ENCODE assay signal across 15 cellular contexts in the genomic region with DNA sequence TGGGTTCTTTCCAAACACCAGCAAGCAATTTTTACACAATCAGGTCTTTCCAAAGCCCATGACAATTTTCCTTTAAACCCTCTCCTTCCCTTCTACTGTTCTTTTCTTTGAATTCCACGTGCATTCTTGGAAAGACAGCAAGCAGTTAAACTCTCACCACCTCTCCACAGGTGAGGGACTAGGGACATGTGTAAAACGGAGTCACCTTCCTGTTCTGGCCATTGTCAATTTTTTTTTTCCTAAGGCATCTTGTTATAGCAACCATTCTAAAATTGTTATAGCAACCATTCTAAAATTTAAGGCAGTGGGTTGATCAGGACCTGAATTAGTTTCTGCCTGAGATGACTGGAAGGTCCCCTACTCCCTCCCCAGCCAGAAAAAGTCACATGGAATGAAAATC.
DNase-seq lines count a peak whose midpoint lies in the region; ATAC-seq lines count a peak whose summit lies in the region.
"Had no signal": no experiment of that assay in that cellular context is flagged by ENCODE, and none has a peak within 500 bp of the region (broad histone marks: within the 10 kb centered on the region; RNA-seq: fewer than 3 reads in every experiment).

No MANE protein-coding gene starts in this region.

- H3K9me3 ChIP-seq in CD4-positive, alpha-beta memory T cell (ENCODE audit: control insufficient read depth in 1 of 2, low read length in 2 of 2), result no peaks in the 10 kb centered on the region

- peaks cover 0 to 3% (median 0%) of the 10 kb centered on the region in 8 donors for H3K9me3 Mint-ChIP-seq in CD4-positive, alpha-beta memory T cell
- no peaks in the 10 kb centered on the region for H3K9me3 Mint-ChIP-seq in IgD-negative memory B cell
- no peaks in the 10 kb centered on the region for H3K9me3 Mint-ChIP-seq in activated naive CD4-positive, alpha-beta T cell treated with anti-CD3 and anti-CD28 coated beads, Interleukin-2, amount 50 U/mL, for 72 hours
- no peaks in the 10 kb centered on the region for H3K9me3 Mint-ChIP-seq in naive B cell
- H3K9me3 Mint-ChIP-seq: GM23338 had no signal

- H3K36me3 Mint-ChIP-seq in CD4-positive, alpha-beta memory T cell, result peaks cover 4 to 21% of the 10 kb centered on the region in 2 donors
- no peaks in the 10 kb centered on the region for H3K36me3 Mint-ChIP-seq in IgD-negative memory B cell
- H3K36me3 Mint-ChIP-seq in activated naive CD4-positive, alpha-beta T cell treated with anti-CD3 and anti-CD28 coated beads, Interleukin-2, amount 50 U/mL, for 72 hours, result peaks cover 0 to 26% of the 10 kb centered on the region in 2 donors
- peaks cover 7 to 17% of the 10 kb centered on the region in 2 donors for H3K36me3 Mint-ChIP-seq in naive B cell

- H3K4me3 Mint-ChIP-seq in CD4-positive, alpha-beta memory T cell, result peak overlapping the region; percentile 84 to 99 (median 91)
- H3K4me3 Mint-ChIP-seq in IgD-negative memory B cell, result peak overlapping the region in 3 of 4 donors; percentile 81 to 89 (median 82)
- peak overlapping the region; percentile 42 to 98 (median 88) for H3K4me3 Mint-ChIP-seq in naive B cell
- H3K4me3 Mint-ChIP-seq: GM23338 had no signal

- H3K4me1 ChIP-seq in CD4-positive, alpha-beta memory T cell (ENCODE audit: insufficient read depth, low read length), result peaks cover 88% of the 10 kb centered on the region

- H3K27me3 Mint-ChIP-seq in CD4-positive, alpha-beta memory T cell, result no peaks in the 10 kb centered on the region
- H3K27me3 Mint-ChIP-seq in IgD-negative memory B cell (peaks cover 2% of the 10 kb centered on the region), naive B cell (no peaks in the 10 kb centered on the region)

- peak overlapping the region; percentile 95 to 99 (median 97) for H3K27ac Mint-ChIP-seq in CD4-positive, alpha-beta memory T cell
- H3K27ac Mint-ChIP-seq in IgD-negative memory B cell, result peak overlapping the region; percentile 77 to 90 (median 85)
- peak overlapping the region; percentile 88 to 99 for H3K27ac Mint-ChIP-seq in activated naive CD4-positive, alpha-beta T cell treated with anti-CD3 and anti-CD28 coated beads, Interleukin-2, amount 50 U/mL, for 72 hours
- H3K27ac Mint-ChIP-seq in naive B cell, result peak overlapping the region in 5 of 6 donors; percentile 64 to 95 (median 95)
- H3K27ac Mint-ChIP-seq: GM23338 had no signal

- H3K27ac ChIP-seq in CD4-positive, alpha-beta memory T cell (ENCODE audit: low read depth, low read length), result peak overlapping the region; percentile 73

- H3K27me3 ChIP-seq in CD4-positive, alpha-beta memory T cell (ENCODE audit: insufficient read depth, low read length), result no peaks in the 10 kb centered on the region

- H3K4me1 Mint-ChIP-seq in CD4-positive, alpha-beta memory T cell, result peaks cover 70 to 88% (median 79%) of the 10 kb centered on the region in 4 donors
- H3K4me1 Mint-ChIP-seq in IgD-negative memory B cell, result peaks cover 59 to 73% (median 72%) of the 10 kb centered on the region in 3 donors
- peaks cover 73 to 90% (median 76%) of the 10 kb centered on the region in 3 donors for H3K4me1 Mint-ChIP-seq in naive B cell

- peak; percentile 35 to 58 for ATAC-seq in activated naive CD4-positive, alpha-beta T cell treated with anti-CD3 and anti-CD28 coated beads, Interleukin-2, amount 50 U/mL, for 72 hours
- ATAC-seq in naive B cell (ENCODE audit: low read depth in 2 of 2), result no peak
- ATAC-seq: GM23338, HepG2 had no signal

- H3K36me3 ChIP-seq in CD4-positive, alpha-beta memory T cell (ENCODE audit: insufficient read depth, low read length), result no peaks in the 10 kb centered on the region

- intact Hi-C loops in CD4-positive, alpha-beta memory T cell (cut with micrococcal nuclease), result loop anchor here (5.0 to 10.0 kb wide), 2 partner anchors 256 to 1032 kb away; a partner anchor contains a TSS

- POLR2A ChIA-PET in CD4-positive, alpha-beta memory T cell (lab: Charles Lee; ENCODE audit: partially characterized antibody), result interaction anchor here (2.7 to 30.5 kb wide), 6 partner anchors 36 to 131 kb away, joined by 11 to 1394 read pairs (median 59); a partner anchor contains a TSS

- CTCF ChIA-PET in CD4-positive, alpha-beta memory T cell (lab: Charles Lee; ENCODE audit: partially characterized antibody), result interaction anchor here (0.9 to 8.4 kb wide), 6 partner anchors 11 to 111 kb away, joined by 3 to 146 read pairs (median 15); a partner anchor contains a TSS

- DNase-seq in CD4-positive, alpha-beta memory T cell, result peak in 2 of 5 donors; percentile 29 to 36
- no peak for DNase-seq in activated naive CD4-positive, alpha-beta T cell treated with anti-CD3 and anti-CD28 coated beads, Interleukin-2, amount 50 U/mL, for 72 hours (ENCODE audit: low spot score in 2 of 2)
- DNase-seq in naive B cell (no peak), SKM-1 (lab: John Stamatoyannopoulos, UW; ENCODE audit: unreplicated experiment) (no peak), cortex of kidney (lab: John Stamatoyannopoulos, UW) (no peak), NCI-H146 (lab: John Stamatoyannopoulos, UW) (no peak)
- DNase-seq in stimulated activated CD4-positive, alpha-beta T cell treated with anti-CD3 and anti-CD28 coated beads, Interleukin-12 subunit alpha, Interleukin-12 subunit beta, amount 100 ng/mL, for 4 hours, result no peak
- DNase-seq: mesenchymal stem cell, NCI-H1048, SHP77, T1000 had no signal

- H3K4me3 ChIP-seq in CD4-positive, alpha-beta memory T cell (ENCODE audit: low read length in 2 of 2), result peak overlapping the region; percentile 11 to 26
- H3K4me3 ChIP-seq: GM23338, skin epidermis had no signal

Comparison
In these comparisons a context has a peak if more than half of its experiments do, and no peak if none do; other contexts are left out.
1. ATAC-seq: peak in activated naive CD4-positive, alpha-beta T cell treated with anti-CD3 and anti-CD28 coated beads, Interleukin-2, amount 50 U/mL, for 72 hours (2 of 2); none in naive B cell (0 of 2).
2. Peak in every context shown above with its lines, with median percentiles within 50 percentile points of each other: H3K27ac Mint-ChIP-seq and H3K4me3 Mint-ChIP-seq.